In genomic region chr2:174121178-174121577, GRCh38 we compare ENCODE assay signal across 1 cellular context.
TF ChIP-seq lines count a peak whose summit lies in the region.

No MANE protein-coding gene starts in this region.

TF ChIP-seq in H1, 55 proteins besides CTCF, POLR2A, EP300 and RAD21 (continued from another document):
- TF ChIP-seq ZNF274 (IDR thresholded peaks at IDR 0.05; ENCODE audit: borderline replicate concordance, extremely low read depth, low read length) (no peak), HDAC6 (IDR thresholded peaks at IDR 0.05; ENCODE audit: low read depth, low read length) (no peak), KDM4A (IDR thresholded peaks at IDR 0.05; ENCODE audit: low read depth, low read length, severe bottlenecking) (no peak), YY1 (IDR thresholded peaks at IDR 0.05; ENCODE audit: low read depth, low read length) (no peak), RXRA (IDR thresholded peaks at IDR 0.05; ENCODE audit: insufficient read depth, low read depth, low read length) (no peak), CEBPB (IDR thresholded peaks at IDR 0.05; ENCODE audit: low read depth, low read length) (no peak), TBP (IDR thresholded peaks at IDR 0.05; ENCODE audit: low read depth, low read length) (no peak), JUN (IDR thresholded peaks at IDR 0.05; ENCODE audit: low read depth, low read length) (no peak), USF2 (IDR thresholded peaks at IDR 0.05; ENCODE audit: low read length) (no peak), EGR1 (IDR thresholded peaks at IDR 0.05; ENCODE audit: borderline replicate concordance, low read depth, low read length) (no peak), CBX5 (IDR thresholded peaks at IDR 0.05; ENCODE audit: low read depth, low read length) (no peak)
- TF ChIP-seq, protein P1, sequence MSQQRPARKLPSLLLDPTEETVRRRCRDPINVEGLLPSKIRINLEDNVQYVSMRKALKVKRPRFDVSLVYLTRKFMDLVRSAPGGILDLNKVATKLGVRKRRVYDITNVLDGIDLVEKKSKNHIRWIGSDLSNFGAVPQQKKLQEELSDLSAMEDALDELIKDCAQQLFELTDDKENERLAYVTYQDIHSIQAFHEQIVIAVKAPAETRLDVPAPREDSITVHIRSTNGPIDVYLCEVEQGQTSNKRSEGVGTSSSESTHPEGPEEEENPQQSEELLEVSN (IDR thresholded peaks at IDR 0.05) = no peak
